Comparison of ENCODE assay signal across 1 cellular context in the genomic region with DNA sequence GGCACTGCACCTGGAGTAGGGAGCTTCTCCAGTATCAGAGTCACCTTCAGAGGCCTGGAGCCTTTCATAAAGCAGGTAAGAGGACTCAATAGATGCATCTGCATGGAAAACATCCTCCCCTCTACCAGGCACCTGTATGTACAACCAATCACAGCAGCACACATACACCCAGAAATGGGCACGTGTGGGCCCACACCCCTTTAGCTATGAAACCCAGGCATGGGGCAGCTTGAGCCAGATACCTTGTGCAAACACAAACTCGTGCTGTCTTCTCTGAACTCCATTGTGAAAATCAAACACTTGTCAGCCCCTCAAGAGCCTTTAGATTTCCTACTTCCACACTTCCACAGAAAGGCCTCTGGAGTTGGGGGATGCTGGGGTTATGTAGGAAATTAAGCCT.
TF ChIP-seq lines count a peak whose summit lies in the region.

No MANE protein-coding gene starts in this region.

TF ChIP-seq in HepG2, 621 proteins besides CTCF, POLR2A, EP300 and RAD21:
- TF ChIP-seq ZNF232 (CRISPR knock-in tag; IDR thresholded peaks at IDR 0.05; ENCODE audit: borderline replicate concordance) (no peak), ZNF781 (CRISPR knock-in tag; IDR thresholded peaks at IDR 0.05; ENCODE audit: borderline replicate concordance, not compliant biosample characterization) (no peak), MYC (CRISPR knock-in tag; IDR thresholded peaks at IDR 0.05; ENCODE audit: borderline replicate concordance) (0 out of 2 replicates have a peak, but pooled peaks have one; percentile 19), NFE2L1 (CRISPR knock-in tag; IDR thresholded peaks at IDR 0.05; ENCODE audit: borderline replicate concordance) (no peak)
